26 cellular contexts compared by ENCODE assay signal in the genomic region with DNA sequence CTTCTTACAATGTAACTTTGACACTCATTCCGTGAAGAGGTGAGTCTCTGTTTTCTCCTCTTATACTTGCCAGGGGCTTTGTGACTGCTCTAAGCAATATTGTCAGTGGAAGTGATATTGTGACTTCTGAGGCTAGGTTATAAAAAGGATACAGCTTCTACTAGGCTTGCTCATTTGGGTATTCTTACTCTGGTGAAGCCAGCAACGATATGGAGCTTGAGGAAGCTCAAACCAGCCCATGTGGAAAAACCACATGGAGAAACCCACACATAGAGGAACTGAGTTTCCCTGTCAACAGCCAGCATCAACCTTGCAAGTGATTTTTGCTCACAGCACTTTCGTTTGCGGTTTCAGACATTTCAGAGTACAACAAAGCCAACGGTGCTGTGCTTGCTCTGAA.
DNase-seq lines count a peak whose midpoint lies in the region; ATAC-seq and TF ChIP-seq lines count a peak whose summit lies in the region.
"Had no signal": no experiment of that assay in that cellular context is flagged by ENCODE, and none has a peak within 500 bp of the region (broad histone marks: within the 10 kb centered on the region; RNA-seq: fewer than 3 reads in every experiment).

No MANE protein-coding gene starts in this region.

- H3K27me3 Mint-ChIP-seq in glutamatergic neuron (ENCODE audit: unreplicated experiment) = no peaks in the 10 kb centered on the region
- H3K27me3 Mint-ChIP-seq: activated CD8-positive, alpha-beta T cell treated with anti-CD3 and anti-CD28 coated beads for 36 hours; activated naive CD4-positive, alpha-beta T cell treated with anti-CD3 and anti-CD28 coated beads, Interleukin-2, amount 10 ng/mL, durations not matched to agents 7 days and 5 days; naive B cell; stimulated activated memory B cell treated with anti-CD40 and anti-IgM and Interleukin-4, amounts not matched to agents 10 μg/mL and 1 μg/mL and 100 μg/mL, for 72 hours had no signal

- H3K4me1 Mint-ChIP-seq in glutamatergic neuron (ENCODE audit: low read depth, unreplicated experiment) = peaks cover 1% of the 10 kb centered on the region
- H3K4me1 Mint-ChIP-seq: activated naive CD4-positive, alpha-beta T cell treated with anti-CD3 and anti-CD28 coated beads, Interleukin-2, amount 10 ng/mL, durations not matched to agents 7 days and 5 days; naive B cell; stimulated activated memory B cell treated with anti-CD40 and anti-IgM and Interleukin-4, amounts not matched to agents 10 μg/mL and 1 μg/mL and 100 μg/mL, for 72 hours had no signal

- no peak overlapping the region for H3K4me3 Mint-ChIP-seq in glutamatergic neuron (ENCODE audit: unreplicated experiment)
- H3K4me3 Mint-ChIP-seq: activated CD8-positive, alpha-beta T cell treated with anti-CD3 and anti-CD28 coated beads for 36 hours; activated naive CD4-positive, alpha-beta T cell treated with anti-CD3 and anti-CD28 coated beads, Interleukin-2, amount 10 ng/mL, durations not matched to agents 7 days and 5 days; naive B cell; stimulated activated memory B cell treated with anti-CD40 and anti-IgM and Interleukin-4, amounts not matched to agents 10 μg/mL and 1 μg/mL and 100 μg/mL, for 72 hours; T-helper 1 cell treated with Interleukin-12 subunit alpha and Interleukin-12 subunit beta and Interleukin-4 antibody, amounts not matched to agents 30 μg/mL and 1 μg/mL, for 36 hours had no signal

- H3K27ac Mint-ChIP-seq in glutamatergic neuron (ENCODE audit: unreplicated experiment) = no peak overlapping the region
- H3K27ac Mint-ChIP-seq: activated CD8-positive, alpha-beta T cell treated with anti-CD3 and anti-CD28 coated beads for 36 hours; activated naive CD4-positive, alpha-beta T cell treated with anti-CD3 and anti-CD28 coated beads, Interleukin-2, amount 10 ng/mL, durations not matched to agents 7 days and 5 days; naive B cell; stimulated activated memory B cell treated with anti-CD40 and anti-IgM and Interleukin-4, amounts not matched to agents 10 μg/mL and 1 μg/mL and 100 μg/mL, for 72 hours; T-helper 1 cell treated with Interleukin-12 subunit alpha and Interleukin-12 subunit beta and Interleukin-4 antibody, amounts not matched to agents 30 μg/mL and 1 μg/mL, for 36 hours had no signal

- TF ChIP-seq CTCF in GM13976 (IDR thresholded peaks at IDR 0.05; ENCODE audit: borderline replicate concordance, control extremely low read depth, extremely low read depth, insufficient read depth, missing control alignments) (no peak), glutamatergic neuron (IDR thresholded peaks at IDR 0.05; ENCODE audit: partially characterized antibody, unreplicated experiment) (no peak)

- in situ Hi-C loops in GM13976 (cut with MboI; ENCODE audit: low sequenced_read_pairs, unreplicated experiment) = no loop called here

- DNase-seq in GM13976 (ENCODE audit: low spot score) (peak; percentile 9), NOMO-1 treated with DMSO at 0.1 percent for 48 hours (lab: John Stamatoyannopoulos, UW; ENCODE audit: unreplicated experiment) (peak; percentile 43), glutamatergic neuron (no peak)
- no peak for DNase-seq in central memory CD4-positive, alpha-beta T cell
- DNase-seq in activated CD4-positive, alpha-beta T cell treated with anti-CD3 and anti-CD28 coated beads for 1 hour = no peak
- DNase-seq: activated CD8-positive, alpha-beta T cell treated with anti-CD3 and anti-CD28 coated beads for 36 hours; activated naive CD4-positive, alpha-beta T cell treated with anti-CD3 and anti-CD28 coated beads, Interleukin-2, amount 10 ng/mL, durations not matched to agents 7 days and 5 days; activated T-cell treated with anti-CD3 and anti-CD28 coated beads, Interleukin-2, amount 50 U/mL, for 1 hour; cerebellar nuclear complex; KG1; left cardiac atrium; mesenchymal stem cell; naive B cell; NCI-H1105; NCI-H2107; NCI-H526; ovary; SIG-M5; thyroid gland; WERI-Rb-1 had no signal

- no peaks in the 10 kb centered on the region for H3K9me3 Mint-ChIP-seq in glutamatergic neuron (ENCODE audit: unreplicated experiment)
- H3K9me3 Mint-ChIP-seq: activated naive CD4-positive, alpha-beta T cell treated with anti-CD3 and anti-CD28 coated beads, Interleukin-2, amount 10 ng/mL, durations not matched to agents 7 days and 5 days had no signal

- H3K36me3 Mint-ChIP-seq in glutamatergic neuron (ENCODE audit: unreplicated experiment) = no peaks in the 10 kb centered on the region
- H3K36me3 Mint-ChIP-seq: activated naive CD4-positive, alpha-beta T cell treated with anti-CD3 and anti-CD28 coated beads, Interleukin-2, amount 10 ng/mL, durations not matched to agents 7 days and 5 days; naive B cell; stimulated activated memory B cell treated with anti-CD40 and anti-IgM and Interleukin-4, amounts not matched to agents 10 μg/mL and 1 μg/mL and 100 μg/mL, for 72 hours had no signal

- ATAC-seq in GM21390 (IDR thresholded peaks at IDR 0.05; ENCODE audit: unreplicated experiment) = peak; percentile 45
- ATAC-seq in HG03095 (IDR thresholded peaks at IDR 0.05; ENCODE audit: unreplicated experiment) = peak; percentile 54
- ATAC-seq in SK-N-SH treated with all-trans-retinoic acid at 6 μM for 48 hours = no peak
- ATAC-seq: activated CD8-positive, alpha-beta T cell treated with anti-CD3 and anti-CD28 coated beads for 36 hours; left cardiac atrium; sciatic nerve; stimulated activated memory B cell treated with anti-CD40 and anti-IgM and Interleukin-4, amounts not matched to agents 10 μg/mL and 1 μg/mL and 100 μg/mL, for 72 hours had no signal

TF ChIP-seq in SK-N-SH treated with all-trans-retinoic acid at 6 μM for 48 hours, 23 proteins besides CTCF, POLR2A, EP300 and RAD21:
- TF ChIP-seq OSR1 (CRISPR knock-in tag; IDR thresholded peaks at IDR 0.05) (no peak), ZNF70 (CRISPR knock-in tag; IDR thresholded peaks at IDR 0.05) (no peak), TSHZ2 (CRISPR knock-in tag; IDR thresholded peaks at IDR 0.05) (no peak), ESRRG (CRISPR knock-in tag; IDR thresholded peaks at IDR 0.05) (no peak), ZC3H10 (CRISPR knock-in tag; IDR thresholded peaks at IDR 0.05) (no peak), ARNTL (CRISPR knock-in tag; IDR thresholded peaks at IDR 0.05; ENCODE audit: borderline replicate concordance, low read depth) (no peak), RARB (CRISPR knock-in tag; IDR thresholded peaks at IDR 0.05) (no peak), BACH2 (CRISPR knock-in tag; IDR thresholded peaks at IDR 0.05; ENCODE audit: borderline replicate concordance) (no peak), ISL1 (CRISPR knock-in tag; IDR thresholded peaks at IDR 0.05) (no peak), ZFP30 (CRISPR knock-in tag; IDR thresholded peaks at IDR 0.05) (no peak)
TF ChIP-seq in SK-N-SH treated with all-trans-retinoic acid at 6 μM for 48 hours: peak in this region for 0.

Comparison
In these comparisons a context has a peak if more than half of its experiments do, and no peak if none do; other contexts are left out.
1. DNase-seq: peak in GM13976 (single experiment) and NOMO-1 treated with DMSO at 0.1 percent for 48 hours (single experiment); none in central memory CD4-positive, alpha-beta T cell (single experiment), glutamatergic neuron (single experiment) and activated CD4-positive, alpha-beta T cell treated with anti-CD3 and anti-CD28 coated beads for 1 hour (single experiment).